ENCODE assay signal across 1 cellular context in the genomic region with DNA sequence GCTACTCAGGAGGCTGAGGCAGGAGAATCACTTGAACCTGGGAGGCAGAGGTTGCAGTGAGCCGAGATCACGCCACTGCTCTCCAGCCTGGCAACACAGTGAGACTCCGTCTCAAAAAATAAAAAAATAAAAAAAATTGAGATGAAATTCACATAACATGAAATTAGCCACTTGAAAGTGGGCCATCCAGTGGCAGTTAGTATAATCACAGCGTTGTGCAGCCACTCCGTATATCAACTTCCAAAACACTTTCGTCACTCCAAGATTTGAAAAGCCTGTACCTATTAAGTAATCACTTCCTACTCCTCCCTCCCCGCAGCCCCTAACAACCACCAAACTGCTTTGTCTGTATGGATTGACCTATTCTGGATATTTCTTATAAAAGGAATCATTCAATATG.
TF ChIP-seq lines count a peak whose summit lies in the region.

No MANE protein-coding gene starts in this region.

TF ChIP-seq in IMR-90, 13 proteins besides CTCF, POLR2A, EP300 and RAD21:
- TF ChIP-seq, protein P1, sequence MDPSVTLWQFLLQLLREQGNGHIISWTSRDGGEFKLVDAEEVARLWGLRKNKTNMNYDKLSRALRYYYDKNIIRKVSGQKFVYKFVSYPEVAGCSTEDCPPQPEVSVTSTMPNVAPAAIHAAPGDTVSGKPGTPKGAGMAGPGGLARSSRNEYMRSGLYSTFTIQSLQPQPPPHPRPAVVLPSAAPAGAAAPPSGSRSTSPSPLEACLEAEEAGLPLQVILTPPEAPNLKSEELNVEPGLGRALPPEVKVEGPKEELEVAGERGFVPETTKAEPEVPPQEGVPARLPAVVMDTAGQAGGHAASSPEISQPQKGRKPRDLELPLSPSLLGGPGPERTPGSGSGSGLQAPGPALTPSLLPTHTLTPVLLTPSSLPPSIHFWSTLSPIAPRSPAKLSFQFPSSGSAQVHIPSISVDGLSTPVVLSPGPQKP (IDR thresholded peaks at IDR 0.05; ENCODE audit: borderline replicate concordance, low read depth, low read length) = no peak
- no peak for TF ChIP-seq NFE2L2 (IDR thresholded peaks at IDR 0.05; ENCODE audit: low read depth, low read length)
- no peak for TF ChIP-seq RFX5 (IDR thresholded peaks at IDR 0.05; ENCODE audit: low read depth, low read length)
- no peak for TF ChIP-seq MAZ (IDR thresholded peaks at IDR 0.05; ENCODE audit: borderline replicate concordance, low read depth, low read length)
- no peak for TF ChIP-seq RCOR1 (IDR thresholded peaks at IDR 0.05; ENCODE audit: insufficient replicate concordance, low read length)
- no peak for TF ChIP-seq FOS (IDR thresholded peaks at IDR 0.05; ENCODE audit: low read depth, low read length)
- no peak for TF ChIP-seq MXI1 (IDR thresholded peaks at IDR 0.05; ENCODE audit: borderline replicate concordance, low read depth, low read length)
- TF ChIP-seq, protein P2, sequence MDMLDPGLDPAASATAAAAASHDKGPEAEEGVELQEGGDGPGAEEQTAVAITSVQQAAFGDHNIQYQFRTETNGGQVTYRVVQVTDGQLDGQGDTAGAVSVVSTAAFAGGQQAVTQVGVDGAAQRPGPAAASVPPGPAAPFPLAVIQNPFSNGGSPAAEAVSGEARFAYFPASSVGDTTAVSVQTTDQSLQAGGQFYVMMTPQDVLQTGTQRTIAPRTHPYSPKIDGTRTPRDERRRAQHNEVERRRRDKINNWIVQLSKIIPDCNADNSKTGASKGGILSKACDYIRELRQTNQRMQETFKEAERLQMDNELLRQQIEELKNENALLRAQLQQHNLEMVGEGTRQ (IDR thresholded peaks at IDR 0.05; ENCODE audit: low read depth, low read length) = no peak
- no peak for TF ChIP-seq SMC3 (IDR thresholded peaks at IDR 0.05; ENCODE audit: low read depth, low read length)
